10 cellular contexts compared by ENCODE assay signal in genomic region chr17:6654816-6655731, GRCh38. TPM values are rescaled to one million over a fixed set of nuclear protein-coding genes. Genes with fewer than 3 reads are reported as not detected.
DNase-seq lines count a peak whose midpoint lies in the region; ATAC-seq lines count a peak whose summit lies in the region.
"Had no signal": no experiment of that assay in that cellular context is flagged by ENCODE, and none has a peak within 500 bp of the region (broad histone marks: within the 10 kb centered on the region; RNA-seq: fewer than 3 reads in every experiment).

No MANE protein-coding gene starts in this region.

- peak overlapping the region; percentile 60 for H3K4me3 Mint-ChIP-seq in activated CD4-positive, alpha-beta T cell treated with anti-CD3 and anti-CD28 coated beads, Interleukin-2, amount 10 ng/mL, durations not matched to agents 7 days and 5 days
- peak overlapping the region; percentile 68 for H3K4me3 Mint-ChIP-seq in stimulated activated effector memory CD8-positive, alpha-beta T cell treated with anti-CD3 and anti-CD28 coated beads, Interleukin-12 subunit alpha, Interleukin-12 subunit beta, amount 100 ng/mL, for 72 hours

- H3K9me3 ChIP-seq in right cardiac atrium (ENCODE audit: control insufficient read depth, low read length): no peaks in the 10 kb centered on the region
- H3K9me3 ChIP-seq: upper lobe of left lung had no signal

- no peaks in the 10 kb centered on the region for H3K9me3 Mint-ChIP-seq in activated CD4-positive, alpha-beta T cell treated with anti-CD3 and anti-CD28 coated beads, Interleukin-2, amount 10 ng/mL, durations not matched to agents 7 days and 5 days
- H3K9me3 Mint-ChIP-seq in stimulated activated effector memory CD8-positive, alpha-beta T cell treated with anti-CD3 and anti-CD28 coated beads, Interleukin-12 subunit alpha, Interleukin-12 subunit beta, amount 100 ng/mL, for 72 hours: no peaks in the 10 kb centered on the region

- peaks cover 53% of the 10 kb centered on the region for H3K4me1 Mint-ChIP-seq in activated CD4-positive, alpha-beta T cell treated with anti-CD3 and anti-CD28 coated beads, Interleukin-2, amount 10 ng/mL, durations not matched to agents 7 days and 5 days
- H3K4me1 Mint-ChIP-seq in stimulated activated effector memory CD8-positive, alpha-beta T cell treated with anti-CD3 and anti-CD28 coated beads, Interleukin-12 subunit alpha, Interleukin-12 subunit beta, amount 100 ng/mL, for 72 hours: peaks cover 45% of the 10 kb centered on the region

- no peak for DNase-seq in activated CD4-positive, alpha-beta T cell treated with anti-CD3 and anti-CD28 coated beads, Interleukin-2, amount 10 ng/mL, durations not matched to agents 7 days and 5 days
- no peak for DNase-seq in activated CD4-positive, alpha-beta T cell treated with anti-CD3 and anti-CD28 coated beads for 48 hours
- DNase-seq in SW480 (ENCODE audit: low spot score): peak; percentile 79
- DNase-seq in right cardiac atrium: peak in 2 of 3 donors; percentile 49 to 76
- no peak for DNase-seq in stimulated activated effector memory CD8-positive, alpha-beta T cell treated with anti-CD3 and anti-CD28 coated beads, Interleukin-12 subunit alpha, Interleukin-12 subunit beta, amount 100 ng/mL, for 72 hours (ENCODE audit: low spot score in 2 of 2)
- no peak for DNase-seq in effector CD4-positive, alpha-beta T cell
- DNase-seq: activated CD8-positive, alpha-beta memory T cell treated with anti-CD3 and anti-CD28 coated beads for 24 hours had no signal

- H3K4me1 ChIP-seq in right cardiac atrium (ENCODE audit: control insufficient read depth, insufficient read depth, low read length): peaks cover 4% of the 10 kb centered on the region

- H3K27me3 ChIP-seq in right cardiac atrium (ENCODE audit: control insufficient read depth, insufficient read depth): no peaks in the 10 kb centered on the region

- no peak overlapping the region for H3K27ac ChIP-seq in right cardiac atrium (ENCODE audit: low read length)
- H3K27ac ChIP-seq: upper lobe of left lung had no signal

- no peak overlapping the region for H3K27ac Mint-ChIP-seq in activated CD4-positive, alpha-beta T cell treated with anti-CD3 and anti-CD28 coated beads, Interleukin-2, amount 10 ng/mL, durations not matched to agents 7 days and 5 days
- H3K27ac Mint-ChIP-seq in stimulated activated effector memory CD8-positive, alpha-beta T cell treated with anti-CD3 and anti-CD28 coated beads, Interleukin-12 subunit alpha, Interleukin-12 subunit beta, amount 100 ng/mL, for 72 hours: no peak overlapping the region

- 22% methylated on average over 47 of the region's 47 CpGs for WGBS in right cardiac atrium

- CTCF ChIA-PET in activated CD4-positive, alpha-beta T cell treated with anti-CD3 and anti-CD28 coated beads, Interleukin-2, amount 10 ng/mL, durations not matched to agents 7 days and 5 days (lab: Charles Lee): interaction anchor here (0.6 kb wide), 1 partner anchor 13 kb away, joined by 3 read pairs; no protein-coding TSS in a partner anchor

- intact Hi-C loops in right cardiac atrium (cut with DNase I): no loop called here

- POLR2A ChIA-PET in activated CD4-positive, alpha-beta T cell treated with anti-CD3 and anti-CD28 coated beads, Interleukin-2, amount 10 ng/mL, durations not matched to agents 7 days and 5 days (lab: Charles Lee): no interaction called here

- ATAC-seq in right cardiac atrium: no peak
- ATAC-seq in stimulated activated effector memory CD8-positive, alpha-beta T cell treated with anti-CD3 and anti-CD28 coated beads, Interleukin-12 subunit alpha, Interleukin-12 subunit beta, amount 100 ng/mL, for 72 hours: no peak
- no peak for ATAC-seq in GM18858 (IDR thresholded peaks at IDR 0.05; ENCODE audit: unreplicated experiment)
- no peak for ATAC-seq in GM21515 (IDR thresholded peaks at IDR 0.05; ENCODE audit: unreplicated experiment)

- peaks cover 15% of the 10 kb centered on the region for H3K36me3 Mint-ChIP-seq in activated CD4-positive, alpha-beta T cell treated with anti-CD3 and anti-CD28 coated beads, Interleukin-2, amount 10 ng/mL, durations not matched to agents 7 days and 5 days (ENCODE audit: low read depth)
- H3K36me3 Mint-ChIP-seq in stimulated activated effector memory CD8-positive, alpha-beta T cell treated with anti-CD3 and anti-CD28 coated beads, Interleukin-12 subunit alpha, Interleukin-12 subunit beta, amount 100 ng/mL, for 72 hours: peaks cover 15% of the 10 kb centered on the region

- H3K4me3 ChIP-seq in right cardiac atrium (ENCODE audit: low read length): no peak overlapping the region

- H3K27me3 Mint-ChIP-seq in activated CD4-positive, alpha-beta T cell treated with anti-CD3 and anti-CD28 coated beads, Interleukin-2, amount 10 ng/mL, durations not matched to agents 7 days and 5 days: peaks cover 3% of the 10 kb centered on the region

RNA-seq across cellular contexts. Expression of gene C17orf100, which starts 3.5 kb away (rescaled TPM):
- 1 to 10 TPM; 1.9 to 2.5 TPM for total RNA-seq in activated CD4-positive, alpha-beta T cell treated with anti-CD3 and anti-CD28 coated beads, Interleukin-2, amount 10 ng/mL, durations not matched to agents 7 days and 5 days
- total RNA-seq in right cardiac atrium: under 1 TPM; 0.47 to 0.91 (median 0.63) TPM
- 1.0 TPM for polyA plus RNA-seq in right cardiac atrium

RNA-seq across cellular contexts. Expression of gene MED31, which starts 3.7 kb away (rescaled TPM):
- total RNA-seq in activated CD4-positive, alpha-beta T cell treated with anti-CD3 and anti-CD28 coated beads, Interleukin-2, amount 10 ng/mL, durations not matched to agents 7 days and 5 days: 10 to 100 TPM; 19.4 to 20.3 TPM
- 10 to 100 TPM; 14.0 to 20.4 (median 15.7) TPM for total RNA-seq in right cardiac atrium
- 24.1 TPM for polyA plus RNA-seq in right cardiac atrium

RNA-seq across cellular contexts. Expression of gene TXNDC17, which starts 14.2 kb away (rescaled TPM):
- total RNA-seq in activated CD4-positive, alpha-beta T cell treated with anti-CD3 and anti-CD28 coated beads, Interleukin-2, amount 10 ng/mL, durations not matched to agents 7 days and 5 days: 10 to 100 TPM; 49.0 to 69.0 TPM
- 10 to 100 TPM; 40.3 to 52.6 (median 47.1) TPM for total RNA-seq in right cardiac atrium
- 129 TPM for polyA plus RNA-seq in right cardiac atrium

RNA-seq across cellular contexts. Expression of gene KIAA0753, which starts 14.6 kb away (rescaled TPM):
- total RNA-seq in activated CD4-positive, alpha-beta T cell treated with anti-CD3 and anti-CD28 coated beads, Interleukin-2, amount 10 ng/mL, durations not matched to agents 7 days and 5 days: 10 to 100 TPM; 16.3 to 17.6 TPM
- total RNA-seq in right cardiac atrium: 1 to 10 TPM; 5.8 to 9.0 (median 6.6) TPM
- polyA plus RNA-seq in right cardiac atrium: 2.9 TPM

RNA-seq across cellular contexts. Expression of gene SLC13A5, which starts 58.1 kb away (rescaled TPM):
- total RNA-seq in activated CD4-positive, alpha-beta T cell treated with anti-CD3 and anti-CD28 coated beads, Interleukin-2, amount 10 ng/mL, durations not matched to agents 7 days and 5 days: not detected
- total RNA-seq in right cardiac atrium: not detected
- not detected for polyA plus RNA-seq in right cardiac atrium

Comparison
In these comparisons a context has a peak if more than half of its experiments do, and no peak if none do; other contexts are left out.
1. DNase-seq: peak in SW480 (single experiment) and right cardiac atrium (2 of 3); none in activated CD4-positive, alpha-beta T cell treated with anti-CD3 and anti-CD28 coated beads, Interleukin-2, amount 10 ng/mL, durations not matched to agents 7 days and 5 days (single experiment), activated CD4-positive, alpha-beta T cell treated with anti-CD3 and anti-CD28 coated beads for 48 hours (single experiment), stimulated activated effector memory CD8-positive, alpha-beta T cell treated with anti-CD3 and anti-CD28 coated beads, Interleukin-12 subunit alpha, Interleukin-12 subunit beta, amount 100 ng/mL, for 72 hours (0 of 2) and effector CD4-positive, alpha-beta T cell (single experiment).